In genomic region chr3:156551746-156552145, GRCh38 we compare ENCODE assay signal across 9 cellular contexts. TPM values are rescaled to one million over a fixed set of nuclear protein-coding genes. Genes with fewer than 3 reads are reported as not detected.
DNase-seq lines count a peak whose midpoint lies in the region; ATAC-seq and TF ChIP-seq lines count a peak whose summit lies in the region.
"Had no signal": no experiment of that assay in that cellular context is flagged by ENCODE, and none has a peak within 500 bp of the region (broad histone marks: within the 10 kb centered on the region; RNA-seq: fewer than 3 reads in every experiment).

No MANE protein-coding gene starts in this region.

- peak overlapping the region; percentile 29; the same call in 1 of the 2 replicates for H3K56ac ChIP-seq in IMR-90 (ENCODE audit: extremely low read depth, insufficient read depth, low read length)

- H2BK120ac ChIP-seq in IMR-90 (ENCODE audit: low read depth, low read length), result peak overlapping the region; percentile 95; the same call in 1 of the 2 replicates

- peaks cover 4 to 37% of the 10 kb centered on the region in 2 experiments; a peak in 3 of 4 replicates for H3K79me1 ChIP-seq in IMR-90 (ENCODE audit: low read depth in 1 of 2, low read length in 2 of 2)

- peak overlapping the region; percentile 89 for H3K4me3 Mint-ChIP-seq in MCF 10A (ENCODE audit: unreplicated experiment)
- H3K4me3 Mint-ChIP-seq in activated naive CD4-positive, alpha-beta T cell treated with anti-CD3 and anti-CD28 coated beads, Interleukin-2, amount 10 ng/mL, durations not matched to agents 7 days and 5 days, result no peak overlapping the region

- no peak overlapping the region for H2BK15ac ChIP-seq in IMR-90 (ENCODE audit: low read depth, low read length)

- peak overlapping the region; percentile 70 to 83 for H4K8ac ChIP-seq in IMR-90 (ENCODE audit: low read depth in 2 of 2, low read length in 2 of 2)

- TF ChIP-seq RAD21 in IMR-90 (IDR thresholded peaks at IDR 0.05; ENCODE audit: low read length), result no peak

- peaks cover 41% of the 10 kb centered on the region; the same call in 1 of the 2 replicates for H4K20me1 ChIP-seq in IMR-90 (ENCODE audit: insufficient read depth, low read length)

- dilution Hi-C loops in IMR-90 (cut with HindIII; ENCODE audit: low sequenced_read_pairs, unreplicated experiment), result no loop called here

- CTCF ChIA-PET in IMR-90 (lab: Yijun Ruan, JAX), result interaction anchor here (0.6 kb wide), 1 partner anchor 9 kb away, joined by 3 read pairs; no protein-coding TSS in a partner anchor
- CTCF ChIA-PET in MCF 10A (lab: Yijun Ruan, JAX), result interaction anchor here (0.6 to 1.6 kb wide), 5 partner anchors 9 to 613 kb away, joined by 3 to 6 read pairs (median 3); no protein-coding TSS in a partner anchor
- CTCF ChIA-PET in activated naive CD4-positive, alpha-beta T cell treated with anti-CD3 and anti-CD28 coated beads, Interleukin-2, amount 10 ng/mL, durations not matched to agents 7 days and 5 days (lab: Charles Lee), result interaction anchor here (0.7 kb wide), 1 partner anchor 9 kb away, joined by 5 read pairs; no protein-coding TSS in a partner anchor

- H2AK5ac ChIP-seq in IMR-90 (ENCODE audit: low read depth, low read length), result peak overlapping the region; percentile 45

- H2BK5ac ChIP-seq in IMR-90 (ENCODE audit: low read depth, low read length, poor library complexity, severe bottlenecking), result peak overlapping the region; percentile 98

- H2AFZ ChIP-seq in IMR-90 (replicated peaks; ENCODE audit: low read length, poor library complexity), result no peak overlapping the region

- H4K91ac ChIP-seq in IMR-90 (ENCODE audit: insufficient read depth, low read depth, low read length), result peak overlapping the region; percentile 1; the same call in 1 of the 2 replicates

- H3K27ac ChIP-seq in IMR-90 (ENCODE audit: insufficient read depth, low read length) (peak overlapping the region; percentile 86), mesodermal cell (ENCODE audit: low read depth, low read length, severe bottlenecking) (peak overlapping the region; percentile 74)

- TF ChIP-seq CTCF in AG10803 (conservative IDR thresholded peaks at IDR 0.05; ENCODE audit: low read length) (no peak), IMR-90 (conservative IDR thresholded peaks at IDR 0.05; ENCODE audit: low read depth, low read length) (no peak), MCF 10A (IDR thresholded peaks at IDR 0.05; ENCODE audit: unreplicated experiment) (no peak)

- no peak for TF ChIP-seq POLR2A in IMR-90 (IDR thresholded peaks at IDR 0.05; ENCODE audit: low read depth, low read length)

- no CpG with 5 or more reads among the region's 4 CpGs for WGBS in IMR-90 (ENCODE audit: extremely low coverage in 2 of 2, insufficient read length in 1 of 2), 2 experiments
- 90 to 92% methylated on average over 2 to 4 of the region's 4 CpGs for WGBS in mesodermal cell (ENCODE audit: insufficient coverage in 2 of 2), 2 experiments

- H3K4me1 ChIP-seq in IMR-90 (ENCODE audit: control insufficient read depth, insufficient read depth, low read length), result peaks cover 14% of the 10 kb centered on the region
- peaks cover 26% of the 10 kb centered on the region for H3K4me1 ChIP-seq in mesodermal cell (ENCODE audit: control insufficient read depth, insufficient read depth, low read length, poor library complexity, severe bottlenecking)

- H3K27me3 ChIP-seq in IMR-90 (ENCODE audit: control insufficient read depth, insufficient read depth, low read length) (no peaks in the 10 kb centered on the region), H7 (ENCODE audit: control insufficient read depth, insufficient read depth, low read length) (no peaks in the 10 kb centered on the region)

- intact Hi-C loops in IMR-90 (cut with micrococcal nuclease) (loop anchor here (1.0 to 5.0 kb wide), 3 partner anchors 124 to 586 kb away; no protein-coding TSS in a partner anchor), MCF 10A (cut with micrococcal nuclease) (no loop called here), posterior cingulate gyrus (cut with DNase I) (no loop called here)

- 0 out of 2 replicates have a peak overlapping the region, but pooled peaks have one; percentile 20 for H3K9ac ChIP-seq in IMR-90 (ENCODE audit: low read depth, low read length)

- H3K4me1 Mint-ChIP-seq in MCF 10A (ENCODE audit: insufficient read depth, unreplicated experiment), result peaks cover 30% of the 10 kb centered on the region
- peaks cover 63% of the 10 kb centered on the region for H3K4me1 Mint-ChIP-seq in activated naive CD4-positive, alpha-beta T cell treated with anti-CD3 and anti-CD28 coated beads, Interleukin-2, amount 10 ng/mL, durations not matched to agents 7 days and 5 days

- POLR2A ChIA-PET in IMR-90 (lab: Charles Lee; ENCODE audit: unreplicated experiment), result no interaction called here
- POLR2A ChIA-PET in MCF 10A (lab: Yijun Ruan, JAX), result interaction anchor here (4.6 kb wide), 1 partner anchor 124 kb away, joined by 157 read pairs; the partner anchor contains the start of gene TIPARP

- peaks cover 24% of the 10 kb centered on the region for H3K36me3 ChIP-seq in IMR-90 (ENCODE audit: control insufficient read depth, insufficient read depth, low read length)
- peaks cover 64% of the 10 kb centered on the region for H3K36me3 ChIP-seq in mesodermal cell (ENCODE audit: control insufficient read depth, insufficient read depth, low read length)
- H3K36me3 ChIP-seq in H7 (replicated peaks; ENCODE audit: control insufficient read depth, insufficient read depth, low read length), result peaks cover 17% of the 10 kb centered on the region

- no peaks in the 10 kb centered on the region for H3K9me3 ChIP-seq in IMR-90 (ENCODE audit: control insufficient read depth, insufficient read depth, low read length)
- H3K9me3 ChIP-seq in mesodermal cell (ENCODE audit: control insufficient read depth, low read length), result no peaks in the 10 kb centered on the region

- no peaks in the 10 kb centered on the region for H3K27me3 Mint-ChIP-seq in MCF 10A (ENCODE audit: insufficient read depth, unreplicated experiment)
- peaks cover 5% of the 10 kb centered on the region for H3K27me3 Mint-ChIP-seq in activated naive CD4-positive, alpha-beta T cell treated with anti-CD3 and anti-CD28 coated beads, Interleukin-2, amount 10 ng/mL, durations not matched to agents 7 days and 5 days

- H2AK9ac ChIP-seq in IMR-90 (replicated peaks; ENCODE audit: low read depth, low read length, poor library complexity), result no peak overlapping the region

- H3K27ac Mint-ChIP-seq in MCF 10A (ENCODE audit: low read depth, unreplicated experiment), result peak overlapping the region; percentile 68
- H3K27ac Mint-ChIP-seq in activated naive CD4-positive, alpha-beta T cell treated with anti-CD3 and anti-CD28 coated beads, Interleukin-2, amount 10 ng/mL, durations not matched to agents 7 days and 5 days, result no peak overlapping the region

- BruUV-seq in IMR-90 (replicated peaks; lab: Mats Ljungman, UMichigan) (no TSS peak), MCF 10A (replicated peaks; lab: Mats Ljungman, UMichigan) (no TSS peak)

- peak; percentile 33 for ATAC-seq in IMR-90 (ENCODE audit: low read depth)

- no peaks in the 10 kb centered on the region for H3K9me3 Mint-ChIP-seq in MCF 10A (ENCODE audit: unreplicated experiment)
- H3K9me3 Mint-ChIP-seq in activated naive CD4-positive, alpha-beta T cell treated with anti-CD3 and anti-CD28 coated beads, Interleukin-2, amount 10 ng/mL, durations not matched to agents 7 days and 5 days, result no peaks in the 10 kb centered on the region

- H3K4ac ChIP-seq in IMR-90 (ENCODE audit: low read depth, low read length), result peak overlapping the region; percentile 97; the same call in 1 of the 2 replicates

- peaks cover 51% of the 10 kb centered on the region for H3K36me3 Mint-ChIP-seq in MCF 10A (ENCODE audit: insufficient read depth, unreplicated experiment)
- peaks cover 56% of the 10 kb centered on the region for H3K36me3 Mint-ChIP-seq in activated naive CD4-positive, alpha-beta T cell treated with anti-CD3 and anti-CD28 coated beads, Interleukin-2, amount 10 ng/mL, durations not matched to agents 7 days and 5 days

- H3K4me3 ChIP-seq in AG10803 (ENCODE audit: low read length) (peak overlapping the region; percentile 11), IMR-90 (ENCODE audit: insufficient read depth, low read depth, low read length) (no peak overlapping the region), mesodermal cell (ENCODE audit: extremely low read depth, insufficient read depth, low read length, poor library complexity, severe bottlenecking) (no peak overlapping the region), H7 (ENCODE audit: insufficient read depth, low read depth, low read length) (no peak overlapping the region)

- DNase-seq in AG10803 (ENCODE audit: low read depth) (peak; percentile 91), IMR-90 (peak; percentile 89), MCF 10A (ENCODE audit: unreplicated experiment) (no peak), H7 (no peak), posterior cingulate gyrus (no peak), globus pallidus (ENCODE audit: low spot score) (no peak)
- DNase-seq in activated naive CD4-positive, alpha-beta T cell treated with anti-CD3 and anti-CD28 coated beads, Interleukin-2, amount 10 ng/mL, durations not matched to agents 7 days and 5 days, result no peak
- DNase-seq: NCI-H1048 had no signal

- peak overlapping the region; percentile 77 for H3K4me2 ChIP-seq in IMR-90 (ENCODE audit: low read depth, low read length)

- H3K14ac ChIP-seq in IMR-90 (replicated peaks; ENCODE audit: low read depth, low read length), result peak overlapping the region; percentile 97

- H3K23ac ChIP-seq in IMR-90 (ENCODE audit: low read depth, low read length), result peak overlapping the region; percentile 98; the same call in 1 of the 2 replicates

- H2BK20ac ChIP-seq in IMR-90 (ENCODE audit: low read depth, low read length), result peak overlapping the region; percentile 81; the same call in 1 of the 2 replicates

- H4K5ac ChIP-seq in IMR-90 (ENCODE audit: low read depth, low read length), result peak overlapping the region; percentile 57

- H3K18ac ChIP-seq in IMR-90 (ENCODE audit: low read depth, low read length), result peak overlapping the region; percentile 79; the same call in 1 of the 2 replicates

- H3K9me1 ChIP-seq in IMR-90 (ENCODE audit: insufficient read depth, low read length), result peaks cover 5% of the 10 kb centered on the region

- in situ Hi-C loops in IMR-90 (cut with MboI; ENCODE audit: low sequenced_read_pairs), result no loop called here

TF ChIP-seq in IMR-90, 13 proteins besides CTCF, POLR2A, EP300 and RAD21:
- peak; percentile 44; the same call in 1 of the 2 replicates for TF ChIP-seq NFE2L2 (IDR thresholded peaks at IDR 0.05; ENCODE audit: low read depth, low read length)
- no peak for TF ChIP-seq CHD1 (IDR thresholded peaks at IDR 0.05; ENCODE audit: low read depth, low read length)

RNA-seq across cellular contexts. Expression of gene SSR3, which starts 3.2 kb away (rescaled TPM):
- 606 and 608 TPM in 2 replicates for total RNA-seq in IMR-90 (2012; rRNA removed)
- 216 and 246 TPM in 2 replicates for polyA plus RNA-seq in IMR-90 (2012; rRNA removed)
- 33.1 and 84.5 TPM in 2 replicates for polyA plus RNA-seq in IMR-90 (2012; cell fraction: cytosol; rRNA removed)
- polyA plus RNA-seq in IMR-90 (2012; cell fraction: nucleus; rRNA removed; ENCODE audit: low replicate concordance), result 19.9 and 62.0 TPM in 2 replicates
- total RNA-seq in MCF 10A (2022), result 447 and 568 TPM in 2 replicates
- 327 TPM for polyA plus RNA-seq in mesodermal cell (2013, experiment 1 of 2)
- 317 TPM for polyA plus RNA-seq in mesodermal cell (2013, experiment 2 of 2)
- total RNA-seq in H7 (2014; rRNA removed; shearing (Covaris generic)), result 118 and 140 TPM in 2 replicates

Comparison
In these comparisons a context has a peak if more than half of its experiments do, and no peak if none do; other contexts are left out.
1. DNase-seq: peak in AG10803 (single experiment) and IMR-90 (single experiment); none in MCF 10A (single experiment), H7 (single experiment), activated naive CD4-positive, alpha-beta T cell treated with anti-CD3 and anti-CD28 coated beads, Interleukin-2, amount 10 ng/mL, durations not matched to agents 7 days and 5 days (single experiment), posterior cingulate gyrus (0 of 10) and globus pallidus (single experiment).